In the genomic region with DNA sequence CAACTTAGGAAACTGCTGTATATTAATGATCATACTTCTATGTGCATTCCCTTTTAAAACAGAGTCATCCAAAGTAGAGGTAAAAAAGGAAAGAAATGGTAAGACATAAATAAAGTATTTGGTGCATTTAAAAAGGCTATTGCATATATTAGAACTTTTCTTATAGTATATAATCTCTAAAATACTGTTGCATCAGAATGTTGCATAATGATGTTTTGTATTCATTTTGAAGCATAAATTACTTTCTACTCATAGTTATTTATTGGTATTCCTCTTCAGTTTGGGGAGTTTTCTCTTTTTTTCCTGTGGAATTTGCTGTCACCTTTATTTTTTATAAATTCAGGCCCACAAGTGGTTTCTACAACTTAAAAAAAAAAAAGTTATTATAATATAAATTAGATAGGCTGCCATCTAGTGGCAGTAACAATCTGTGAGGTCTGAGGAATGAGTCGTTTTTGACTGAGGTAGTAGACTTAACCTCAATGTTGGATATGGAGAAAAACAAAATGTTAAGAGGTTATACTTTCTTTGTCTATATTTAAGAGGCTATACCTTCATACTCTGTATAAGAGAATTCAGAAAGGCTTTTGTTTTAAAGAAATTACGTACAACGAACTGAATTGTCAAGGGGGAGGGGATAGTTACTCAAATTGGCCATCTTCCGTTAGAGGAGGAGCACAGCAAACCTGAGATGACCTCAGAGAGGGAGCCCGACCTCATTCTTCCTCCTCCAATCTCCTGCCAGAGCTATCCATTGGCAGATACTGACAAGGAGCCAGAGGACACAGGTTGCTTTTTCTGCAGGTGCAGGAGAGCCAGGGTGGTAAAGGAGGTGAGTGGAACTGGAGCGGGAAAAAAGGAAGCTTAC, we compare ENCODE assay signal across 9 cellular contexts. TPM values are rescaled to one million over a fixed set of nuclear protein-coding genes. Genes with fewer than 3 reads are reported as not detected.
DNase-seq lines count a peak whose midpoint lies in the region; ATAC-seq and TF ChIP-seq lines count a peak whose summit lies in the region.
"Had no signal": no experiment of that assay in that cellular context is flagged by ENCODE, and none has a peak within 500 bp of the region (broad histone marks: within the 10 kb centered on the region; RNA-seq: fewer than 3 reads in every experiment).

No MANE protein-coding gene starts in this region.

- no peaks in the 10 kb centered on the region for H3K27me3 Mint-ChIP-seq in activated CD8-positive, alpha-beta T cell treated with anti-CD3 and anti-CD28 coated beads for 36 hours
- no peaks in the 10 kb centered on the region for H3K27me3 Mint-ChIP-seq in osteocyte (ENCODE audit: unreplicated experiment)

- POLR2A ChIA-PET in activated CD8-positive, alpha-beta T cell treated with anti-CD3 and anti-CD28 coated beads for 36 hours (lab: Charles Lee) = interaction anchor here (1.0 to 1.2 kb wide), 2 partner anchors 38 to 40 kb away, joined by 3 to 4 read pairs; no protein-coding TSS in a partner anchor

- no peak overlapping the region for H2BK15ac ChIP-seq in neuronal stem cell (ENCODE audit: low read length)

- no peak overlapping the region for H3K4me2 ChIP-seq in neuronal stem cell (ENCODE audit: insufficient read depth, low read length, poor library complexity, severe bottlenecking)
- H3K4me2 ChIP-seq: BLaER1 had no signal

- no peaks in the 10 kb centered on the region for H3K36me3 ChIP-seq in neuronal stem cell (replicated peaks in 1 of 2; ENCODE audit: control insufficient read depth in 2 of 2, insufficient read depth in 2 of 2, low read length in 2 of 2)
- H3K36me3 ChIP-seq: BLaER1 had no signal

- H3K14ac ChIP-seq in neuronal stem cell (ENCODE audit: low read length) = no peak overlapping the region

- H3K4me1 Mint-ChIP-seq in activated CD8-positive, alpha-beta T cell treated with anti-CD3 and anti-CD28 coated beads for 36 hours (ENCODE audit: low read depth) = peaks cover 2% of the 10 kb centered on the region
- peaks cover 2% of the 10 kb centered on the region for H3K4me1 Mint-ChIP-seq in osteocyte (ENCODE audit: unreplicated experiment)

- H3K9ac ChIP-seq in neuronal stem cell (ENCODE audit: low read depth, low read length, poor library complexity) = no peak overlapping the region
- H3K9ac ChIP-seq: BLaER1 had no signal

- ATAC-seq in GM21360 (IDR thresholded peaks at IDR 0.05; ENCODE audit: unreplicated experiment) = peak; percentile 58
- peak; percentile 55 for ATAC-seq in activated CD8-positive, alpha-beta T cell treated with anti-CD3 and anti-CD28 coated beads for 36 hours

- no peaks in the 10 kb centered on the region for H3K4me1 ChIP-seq in neuronal stem cell (ENCODE audit: control insufficient read depth in 2 of 2, insufficient read depth in 1 of 2, low read depth in 1 of 2, low read length in 2 of 2)
- H3K4me1 ChIP-seq: BLaER1 had no signal

- no peak overlapping the region for H2BK5ac ChIP-seq in neuronal stem cell (ENCODE audit: low read length)

- H3K9me3 ChIP-seq in neuronal stem cell (replicated peaks in 1 of 2; ENCODE audit: control insufficient read depth in 2 of 2, insufficient read depth in 1 of 2, low read depth in 1 of 2, low read length in 2 of 2) = no peaks in the 10 kb centered on the region
- H3K9me3 ChIP-seq: BLaER1 had no signal

- no peaks in the 10 kb centered on the region for H3K36me3 Mint-ChIP-seq in activated CD8-positive, alpha-beta T cell treated with anti-CD3 and anti-CD28 coated beads for 36 hours (ENCODE audit: low read depth)
- H3K36me3 Mint-ChIP-seq in osteocyte (ENCODE audit: unreplicated experiment) = peaks cover 2% of the 10 kb centered on the region

- CTCF ChIA-PET in activated CD8-positive, alpha-beta T cell treated with anti-CD3 and anti-CD28 coated beads for 36 hours (lab: Charles Lee) = interaction anchor here (0.7 to 5.3 kb wide), 13 partner anchors 10 to 52 kb away, joined by 3 to 78 read pairs (median 5); a partner anchor contains a TSS

- no peaks in the 10 kb centered on the region for H3K9me3 Mint-ChIP-seq in activated CD8-positive, alpha-beta T cell treated with anti-CD3 and anti-CD28 coated beads for 36 hours
- no peaks in the 10 kb centered on the region for H3K9me3 Mint-ChIP-seq in osteocyte (ENCODE audit: unreplicated experiment)

- WGBS in neuronal stem cell (ENCODE audit: extremely low coverage in 2 of 2, insufficient read length in 2 of 2, insufficient replicate concordance in 1 of 2), 2 donors = no CpG with 5 or more reads among the region's 6 CpGs

- no peak overlapping the region for H2AFZ ChIP-seq in neuronal stem cell (ENCODE audit: low read length)

- H4K91ac ChIP-seq in neuronal stem cell (ENCODE audit: low read depth, low read length, poor library complexity) = no peak overlapping the region

- no peaks in the 10 kb centered on the region for H3K79me1 ChIP-seq in neuronal stem cell (ENCODE audit: low read depth, low read length)

- no peak overlapping the region for H3K27ac Mint-ChIP-seq in activated CD8-positive, alpha-beta T cell treated with anti-CD3 and anti-CD28 coated beads for 36 hours
- no peak overlapping the region for H3K27ac Mint-ChIP-seq in osteocyte (ENCODE audit: unreplicated experiment)

- intact Hi-C loops in activated CD8-positive, alpha-beta T cell treated with anti-CD3 and anti-CD28 coated beads for 36 hours (cut with micrococcal nuclease) = loop anchor here (1.0 kb wide), 1 partner anchor 37 kb away; a partner anchor contains a TSS

- H3K4me3 Mint-ChIP-seq in activated CD8-positive, alpha-beta T cell treated with anti-CD3 and anti-CD28 coated beads for 36 hours = no peak overlapping the region
- H3K4me3 Mint-ChIP-seq in osteocyte (ENCODE audit: unreplicated experiment) = no peak overlapping the region

- no peak overlapping the region for H3K27ac ChIP-seq in neuronal stem cell (replicated peaks; ENCODE audit: low read length)
- H3K27ac ChIP-seq: BLaER1 had no signal

- H2BK120ac ChIP-seq in neuronal stem cell (ENCODE audit: low read depth, low read length) = no peak overlapping the region

- no peak overlapping the region for H3K23ac ChIP-seq in neuronal stem cell (ENCODE audit: low read depth, low read length, poor library complexity)

- H2BK12ac ChIP-seq in neuronal stem cell (ENCODE audit: low read length) = no peak overlapping the region

- DNase-seq in DMS153 treated with DMSO at 0.1 percent for 48 hours (lab: John Stamatoyannopoulos, UW; ENCODE audit: unreplicated experiment) = peak; percentile 37
- no peak for DNase-seq in DMS153 (lab: John Stamatoyannopoulos, UW)
- peak; percentile 61 for DNase-seq in NCI-H1694 (lab: John Stamatoyannopoulos, UW)
- DNase-seq in activated CD8-positive, alpha-beta T cell treated with anti-CD3 and anti-CD28 coated beads for 36 hours = peak; percentile 58
- DNase-seq in foreskin fibroblast = peak in 1 of 2 donors; percentile 62
- no peak for DNase-seq in osteocyte (ENCODE audit: extremely low spot score, unreplicated experiment)
- DNase-seq in neuronal stem cell (ENCODE audit: low spot score) = no peak

- no peak overlapping the region for H4K8ac ChIP-seq in neuronal stem cell (ENCODE audit: low read depth, low read length)

- H3K4ac ChIP-seq in neuronal stem cell (ENCODE audit: low read length) = no peak overlapping the region

- H3K4me3 ChIP-seq in foreskin fibroblast (ENCODE audit: low read depth in 1 of 2, low read length in 2 of 2) = no peak overlapping the region
- no peak overlapping the region for H3K4me3 ChIP-seq in neuronal stem cell (ENCODE audit: low read length in 2 of 2)
- H3K4me3 ChIP-seq: BLaER1 had no signal

- H3K18ac ChIP-seq in neuronal stem cell (ENCODE audit: low read length) = no peak overlapping the region

- peak; percentile 77 for TF ChIP-seq CTCF in activated CD8-positive, alpha-beta T cell treated with anti-CD3 and anti-CD28 coated beads for 36 hours (IDR thresholded peaks at IDR 0.05)
- TF ChIP-seq CTCF in foreskin fibroblast (IDR thresholded peaks at IDR 0.05; ENCODE audit: low read depth, low read length) = peak; percentile 45
- peak; percentile 76 for TF ChIP-seq CTCF in osteocyte (IDR thresholded peaks at IDR 0.05)

- H3K27me3 ChIP-seq in neuronal stem cell (ENCODE audit: control insufficient read depth in 3 of 3, insufficient read depth in 3 of 3, low read depth in 1 of 3, low read length in 3 of 3) = no peaks in the 10 kb centered on the region
- H3K27me3 ChIP-seq: BLaER1 had no signal

- no peak overlapping the region for H2AK5ac ChIP-seq in neuronal stem cell (ENCODE audit: low read depth, low read length)

RNA-seq across cellular contexts. Expression of a gene that starts 23.8 kb away (rescaled TPM):
- total RNA-seq in activated CD8-positive, alpha-beta T cell treated with anti-CD3 and anti-CD28 coated beads for 36 hours = 1 to 10 TPM; 3.5 to 3.6 TPM
- 5.7 and 6.0 TPM in 2 replicates for total RNA-seq in osteocyte
- polyA plus RNA-seq in neuronal stem cell (2013, experiment 1 of 2) = 2.2 TPM
- polyA plus RNA-seq in neuronal stem cell (2013, experiment 2 of 2) = 2.5 TPM

RNA-seq across cellular contexts. Expression of a gene that starts 37.0 kb away (rescaled TPM):
- 10 to 100 TPM; 41.0 to 43.2 TPM for total RNA-seq in activated CD8-positive, alpha-beta T cell treated with anti-CD3 and anti-CD28 coated beads for 36 hours
- 46.0 and 47.6 TPM in 2 replicates for total RNA-seq in osteocyte
- 62.8 TPM for polyA plus RNA-seq in neuronal stem cell (2013, experiment 1 of 2)
- polyA plus RNA-seq in neuronal stem cell (2013, experiment 2 of 2) = 64.2 TPM

Comparison
In these comparisons a context has a peak if more than half of its experiments do, and no peak if none do; other contexts are left out.
1. DNase-seq: peak in DMS153 treated with DMSO at 0.1 percent for 48 hours (single experiment), NCI-H1694 (single experiment) and activated CD8-positive, alpha-beta T cell treated with anti-CD3 and anti-CD28 coated beads for 36 hours (single experiment); none in DMS153 (single experiment), osteocyte (single experiment) and neuronal stem cell (single experiment).
2. Peak in every context shown above with its lines, with median percentiles within 50 percentile points of each other: CTCF ChIP-seq.